ENCODE assay signal across 9 cellular contexts in genomic region chrY:6964727-6965126, GRCh38. TPM values are rescaled to one million over a fixed set of nuclear protein-coding genes. Genes with fewer than 3 reads are reported as not detected.
DNase-seq lines count a peak whose midpoint lies in the region; ATAC-seq and TF ChIP-seq lines count a peak whose summit lies in the region.
"Had no signal": no experiment of that assay in that cellular context is flagged by ENCODE, and none has a peak within 500 bp of the region (broad histone marks: within the 10 kb centered on the region; RNA-seq: fewer than 3 reads in every experiment).

No MANE protein-coding gene starts in this region.

- no peak overlapping the region for H3K27ac ChIP-seq in sigmoid colon
- no peak overlapping the region for H3K27ac ChIP-seq in WERI-Rb-1

- H3K4me3 ChIP-seq in sigmoid colon (no peak overlapping the region), WERI-Rb-1 (ENCODE audit: low read depth, low read length) (no peak overlapping the region)

- WGBS in sigmoid colon, 2 donors, result 1 to 3% methylated on average over 11 of the region's 11 CpGs

- no peak for TF ChIP-seq EP300 in sigmoid colon (IDR thresholded peaks at IDR 0.05)

- H3K4me1 ChIP-seq in sigmoid colon, result no peaks in the 10 kb centered on the region

- H3K27me3 ChIP-seq in sigmoid colon (no peaks in the 10 kb centered on the region), WERI-Rb-1 (ENCODE audit: insufficient read depth, low read depth, severe bottlenecking) (no peaks in the 10 kb centered on the region)

- DNase-seq in GM10266 (ENCODE audit: extremely low spot score), result peak; percentile 11
- peak; percentile 55 for DNase-seq in NCI-H2171 treated with DMSO at 0.1 percent for 48 hours (lab: John Stamatoyannopoulos, UW)
- peak; percentile 51 for DNase-seq in dermis blood vessel endothelial cell
- no peak for DNase-seq in sigmoid colon
- DNase-seq in DMS114 treated with DMSO at 0.1 percent for 48 hours (lab: John Stamatoyannopoulos, UW; ENCODE audit: unreplicated experiment), result no peak
- DNase-seq in WERI-Rb-1, result no peak
- DNase-seq: left cardiac atrium, NCI-H774 had no signal

- TF ChIP-seq CTCF in GM10266 (IDR thresholded peaks at IDR 0.05; ENCODE audit: control insufficient read depth, insufficient read depth, low read depth, missing control alignments) (peak; percentile 49), sigmoid colon (IDR thresholded peaks at IDR 0.05) (peak in 3 of 4 experiments; percentile 37 to 62 (median 61)), WERI-Rb-1 (IDR thresholded peaks at IDR 0.05; ENCODE audit: low read depth, low read length) (no peak)

- intact Hi-C loops in sigmoid colon (cut with DNase I), result no loop called here

- ATAC-seq in GM19035 (IDR thresholded peaks at IDR 0.05; ENCODE audit: unreplicated experiment), result no peak

- H3K36me3 ChIP-seq in sigmoid colon, result no peaks in the 10 kb centered on the region
- no peaks in the 10 kb centered on the region for H3K36me3 ChIP-seq in WERI-Rb-1

- no peaks in the 10 kb centered on the region for H3K9me3 ChIP-seq in sigmoid colon
- no peaks in the 10 kb centered on the region for H3K9me3 ChIP-seq in WERI-Rb-1 (ENCODE audit: severe bottlenecking)

- TF ChIP-seq POLR2A in sigmoid colon (IDR thresholded peaks at IDR 0.05), result no peak

RNA-seq across cellular contexts. Expression of gene AMELY, which starts 53.2 kb away (rescaled TPM):
- total RNA-seq in dermis blood vessel endothelial cell (not detected in 2 replicates), sigmoid colon (not detected)
- polyA plus RNA-seq in sigmoid colon, result not detected
- total RNA-seq: left cardiac atrium had no signal

RNA-seq across cellular contexts. Expression of gene TBL1Y, which starts 54.2 kb away (rescaled TPM):
- total RNA-seq in dermis blood vessel endothelial cell, result not detected in 2 replicates
- under 1 TPM in 1 of 4 donors, not detected in 3; 0.27 TPM for total RNA-seq in sigmoid colon
- under 1 TPM in 1 of 3 donors, not detected in 2; 0.17 TPM for polyA plus RNA-seq in sigmoid colon

Comparison
In these comparisons a context has a peak if more than half of its experiments do, and no peak if none do; other contexts are left out.
1. DNase-seq: peak in GM10266 (single experiment), NCI-H2171 treated with DMSO at 0.1 percent for 48 hours (single experiment) and dermis blood vessel endothelial cell (single experiment); none in sigmoid colon (single experiment), DMS114 treated with DMSO at 0.1 percent for 48 hours (single experiment) and WERI-Rb-1 (single experiment).